In genomic region chr17:57622886-57623433, GRCh38 we compare ENCODE assay signal across 1 cellular context.
TF ChIP-seq lines count a peak whose summit lies in the region.

No MANE protein-coding gene starts in this region.

TF ChIP-seq in GM12878, 131 proteins besides CTCF, POLR2A, EP300 and RAD21 (continued from another document):
- TF ChIP-seq FOXK2 (IDR thresholded peaks at IDR 0.05) (no peak), CHD1 (IDR thresholded peaks at IDR 0.05; ENCODE audit: low read depth, low read length) (no peak), CBFB (IDR thresholded peaks at IDR 0.05; ENCODE audit: low read depth) (0 out of 2 replicates have a peak, but pooled peaks have one; percentile 48), FOXM1 (IDR thresholded peaks at IDR 0.05; ENCODE audit: low read depth, low read length) (no peak), RUNX3 (IDR thresholded peaks at IDR 0.05; ENCODE audit: low read length) (peak; percentile 91), DPF2 (IDR thresholded peaks at IDR 0.05) (0 out of 2 replicates have a peak, but pooled peaks have one; percentile 51), IRF4 (IDR thresholded peaks at IDR 0.05; ENCODE audit: low read depth, low read length) (peak; percentile 81; the same call in 1 of the 2 replicates), GATAD2B (conservative IDR thresholded peaks at IDR 0.05; ENCODE audit: low read depth) (no peak), TCF7 (IDR thresholded peaks at IDR 0.05; ENCODE audit: borderline replicate concordance) (no peak), EED (IDR thresholded peaks at IDR 0.05; ENCODE audit: low read depth) (0 out of 2 replicates have a peak, but pooled peaks have one; percentile 38), MEF2A (IDR thresholded peaks at IDR 0.05; ENCODE audit: insufficient read depth, low read depth, low read length) (0 out of 2 replicates have a peak, but pooled peaks have one; percentile 22), TBL1XR1 (IDR thresholded peaks at IDR 0.05; ENCODE audit: low read depth, low read length) (no peak), CHD2 (IDR thresholded peaks at IDR 0.05; ENCODE audit: borderline replicate concordance, low read depth, low read length) (no peak), SKIL (IDR thresholded peaks at IDR 0.05; ENCODE audit: low read depth, poor library complexity, severe bottlenecking) (no peak), PAX8 (IDR thresholded peaks at IDR 0.05) (no peak), SMAD1 (IDR thresholded peaks at IDR 0.05; ENCODE audit: low read depth, partially characterized antibody) (no peak), ETV6 (conservative IDR thresholded peaks at IDR 0.05 in 1 of 2, IDR thresholded peaks at IDR 0.05 in 1 of 2; ENCODE audit: borderline replicate concordance in 1 of 2, low read depth in 1 of 2) (0 out of 4 replicates have a peak, but pooled peaks of 1 of the 2 experiments have one; percentile 22), NKRF (conservative IDR thresholded peaks at IDR 0.05) (no peak), KAT2A (conservative IDR thresholded peaks at IDR 0.05; ENCODE audit: control insufficient read depth, low read depth, low read length) (no peak), SPI1 (IDR thresholded peaks at IDR 0.05; ENCODE audit: borderline replicate concordance, insufficient read depth, low read depth, low read length) (peak; percentile 99), TAF1 (IDR thresholded peaks at IDR 0.05; ENCODE audit: borderline replicate concordance, low read depth, low read length) (peak; percentile 49; the same call in 1 of the 2 replicates), NRF1 (conservative IDR thresholded peaks at IDR 0.05; ENCODE audit: low read depth, low read length) (no peak), SMC3 (IDR thresholded peaks at IDR 0.05; ENCODE audit: borderline replicate concordance, low read length) (peak; percentile 7; the same call in 1 of the 2 replicates), ATF7 (IDR thresholded peaks at IDR 0.05; ENCODE audit: low read depth) (no peak), CREM (IDR thresholded peaks at IDR 0.05; ENCODE audit: low read depth) (peak; percentile 27; the same call in 1 of the 2 replicates), JUNB (IDR thresholded peaks at IDR 0.05) (peak; percentile 72), CHD4 (IDR thresholded peaks at IDR 0.05) (no peak), ATF3 (IDR thresholded peaks at IDR 0.05; ENCODE audit: borderline replicate concordance, extremely low read depth, low read depth, low read length) (no peak), MTA3 (IDR thresholded peaks at IDR 0.05; ENCODE audit: borderline replicate concordance, low read length) (0 out of 2 replicates have a peak, but pooled peaks have one; percentile 38), BRCA1 (IDR thresholded peaks at IDR 0.05; ENCODE audit: low read depth, low read length) (no peak)
TF ChIP-seq in GM12878: peak in this region for 20.
